In genomic region chr11:72692498-72693237, GRCh38 we compare ENCODE assay signal across 22 cellular contexts. TPM values are rescaled to one million over a fixed set of nuclear protein-coding genes. Genes with fewer than 3 reads are reported as not detected.
DNase-seq lines count a peak whose midpoint lies in the region; ATAC-seq and TF ChIP-seq lines count a peak whose summit lies in the region.
"Had no signal": no experiment of that assay in that cellular context is flagged by ENCODE, and none has a peak within 500 bp of the region (broad histone marks: within the 10 kb centered on the region; RNA-seq: fewer than 3 reads in every experiment).

No MANE protein-coding gene starts in this region.

- H2AK9ac ChIP-seq in IMR-90 (replicated peaks; ENCODE audit: low read depth, low read length, poor library complexity), result no peak overlapping the region

- H3K4me1 ChIP-seq in IMR-90 (ENCODE audit: control insufficient read depth, insufficient read depth, low read length) (no peaks in the 10 kb centered on the region), SK-N-SH (ENCODE audit: control insufficient read depth in 1 of 2, insufficient read depth in 2 of 2, low read depth in 1 of 2, low read length in 1 of 2) (no peaks in the 10 kb centered on the region; a peak in 1 of 4 replicates)
- H3K4me1 ChIP-seq: SJSA1 had no signal

- in situ Hi-C loops in IMR-90 (cut with MboI; ENCODE audit: low sequenced_read_pairs), result no loop called here

- BruUV-seq in IMR-90 (replicated peaks; lab: Mats Ljungman, UMichigan), result no TSS peak

- no peak overlapping the region for H3K23ac ChIP-seq in IMR-90 (ENCODE audit: low read depth, low read length)

- no peak overlapping the region for H2BK5ac ChIP-seq in IMR-90 (ENCODE audit: low read depth, low read length, poor library complexity, severe bottlenecking)

- H4K20me1 ChIP-seq in IMR-90 (ENCODE audit: insufficient read depth, low read length) (peaks cover 5% of the 10 kb centered on the region), SK-N-SH (ENCODE audit: insufficient read depth) (no peaks in the 10 kb centered on the region)

- TF ChIP-seq POLR2A in IMR-90 (IDR thresholded peaks at IDR 0.05; ENCODE audit: low read depth, low read length), result no peak

- H4K91ac ChIP-seq in IMR-90 (ENCODE audit: insufficient read depth, low read depth, low read length), result no peak overlapping the region

- H3K4ac ChIP-seq in IMR-90 (ENCODE audit: low read depth, low read length), result no peak overlapping the region

- no peaks in the 10 kb centered on the region for H3K9me3 Mint-ChIP-seq in CD14-positive monocyte
- H3K9me3 Mint-ChIP-seq in CD4-positive, alpha-beta T cell, result no peaks in the 10 kb centered on the region
- H3K9me3 Mint-ChIP-seq: GM23338, H9, HFFc6 had no signal

- H3K36me3 Mint-ChIP-seq in CD14-positive monocyte, result peaks cover 97 to 100% of the 10 kb centered on the region in 2 donors
- peaks cover 94% of the 10 kb centered on the region for H3K36me3 Mint-ChIP-seq in CD4-positive, alpha-beta T cell (ENCODE audit: low read depth)

- ATAC-seq in CD4-positive, alpha-beta T cell (ENCODE audit: poor library complexity), result no peak
- ATAC-seq in IMR-90 (ENCODE audit: low read depth) (no peak), left ventricle myocardium superior (peak; percentile 67), HG03039 (IDR thresholded peaks at IDR 0.05; ENCODE audit: unreplicated experiment) (no peak)
- ATAC-seq: PC-3 had no signal

- no peak overlapping the region for H4K5ac ChIP-seq in IMR-90 (ENCODE audit: low read depth, low read length)

- no peak overlapping the region for H3K27ac ChIP-seq in CD4-positive, alpha-beta T cell (ENCODE audit: low read depth, low read length)
- no peak overlapping the region for H3K27ac ChIP-seq in IMR-90 (ENCODE audit: insufficient read depth, low read length)
- no peak overlapping the region for H3K27ac ChIP-seq in SK-N-SH (ENCODE audit: low read depth in 2 of 2, low read length in 1 of 2)
- H3K27ac ChIP-seq: C4-2B, SJSA1 had no signal

- intact Hi-C loops in CD14-positive monocyte (cut with micrococcal nuclease) (no loop called here), IMR-90 (cut with micrococcal nuclease) (no loop called here), left ventricle myocardium superior (cut with micrococcal nuclease) (no loop called here)
- intact Hi-C loops in CD4-positive, alpha-beta T cell (cut with DNase I, micrococcal nuclease), result no loop called here

- no peak overlapping the region for H2BK120ac ChIP-seq in IMR-90 (ENCODE audit: low read depth, low read length)

- DNase-seq in CD14-positive monocyte (ENCODE audit: low spot score), result no peak
- no peak for DNase-seq in CD4-positive, alpha-beta T cell
- no peak for DNase-seq in IMR-90
- DNase-seq in left ventricle myocardium superior, result peak; percentile 56
- DNase-seq in mucosa of gallbladder (ENCODE audit: low spot score), result no peak
- no peak for DNase-seq in SK-N-SH
- DNase-seq: H9; HFFc6; NCI-H1048; NCI-H1417; NCI-H1694; NCI-H2029 treated with DMSO at 0.1 percent for 48 hours; NCI-H446 treated with DMSO at 0.1 percent for 48 hours; NCI-H526; NCI-H82; NK-92 treated with Interleukin-12 subunit alpha and Interleukin-12 subunit beta, amount 100 ng/mL, for 24 hours; PC-3 had no signal

- no peak overlapping the region for H3K14ac ChIP-seq in IMR-90 (replicated peaks; ENCODE audit: low read depth, low read length)

- dilution Hi-C loops in IMR-90 (cut with HindIII; ENCODE audit: low sequenced_read_pairs, unreplicated experiment), result no loop called here

- no peak overlapping the region for H3K56ac ChIP-seq in IMR-90 (ENCODE audit: extremely low read depth, insufficient read depth, low read length)

- H3K79me1 ChIP-seq in IMR-90 (ENCODE audit: low read depth in 1 of 2, low read length in 2 of 2), result peaks cover 0 to 8% of the 10 kb centered on the region in 2 experiments; a peak in 1 of 4 replicates

- no peak overlapping the region for H2BK20ac ChIP-seq in IMR-90 (ENCODE audit: low read depth, low read length)

- no peaks in the 10 kb centered on the region for H3K27me3 ChIP-seq in CD4-positive, alpha-beta T cell (ENCODE audit: control insufficient read depth, insufficient read depth, low read length)
- no peaks in the 10 kb centered on the region for H3K27me3 ChIP-seq in IMR-90 (ENCODE audit: control insufficient read depth, insufficient read depth, low read length)
- H3K27me3 ChIP-seq in SK-N-SH (ENCODE audit: insufficient read depth), result no peaks in the 10 kb centered on the region
- H3K27me3 ChIP-seq: SJSA1 had no signal

- H2BK15ac ChIP-seq in IMR-90 (ENCODE audit: low read depth, low read length), result no peak overlapping the region

- H3K27ac Mint-ChIP-seq in CD14-positive monocyte, result peak overlapping the region in 6 of 7 donors; percentile 3 to 66 (median 38)
- H3K27ac Mint-ChIP-seq in CD4-positive, alpha-beta T cell, result peak overlapping the region; percentile 12
- H3K27ac Mint-ChIP-seq: B cell, GM23338, H9, HFFc6 had no signal

- TF ChIP-seq EP300 in SK-N-SH (IDR thresholded peaks at IDR 0.05; ENCODE audit: borderline replicate concordance in 1 of 2, low read depth in 1 of 2, low read length in 1 of 2), result no peak

- no peak overlapping the region for H3K4me3 Mint-ChIP-seq in CD14-positive monocyte
- no peak overlapping the region for H3K4me3 Mint-ChIP-seq in CD4-positive, alpha-beta T cell
- H3K4me3 Mint-ChIP-seq: B cell, GM23338, H9, HFFc6 had no signal

- H3K4me2 ChIP-seq in IMR-90 (ENCODE audit: low read depth, low read length), result no peak overlapping the region
- H3K4me2 ChIP-seq in SK-N-SH, result no peak overlapping the region
- H3K4me2 ChIP-seq: GM23338 had no signal

- H3K36me3 ChIP-seq in IMR-90 (ENCODE audit: control insufficient read depth, insufficient read depth, low read length) (peaks cover 93% of the 10 kb centered on the region), SK-N-SH (replicated peaks in 1 of 2; ENCODE audit: control insufficient read depth in 1 of 2, insufficient read depth in 2 of 2, low read length in 1 of 2) (peaks cover 4 to 71% of the 10 kb centered on the region in 2 experiments)

- H3F3A ChIP-seq in SK-N-SH (replicated peaks; ENCODE audit: insufficient read depth), result no peaks in the 10 kb centered on the region

- H2AK5ac ChIP-seq in IMR-90 (ENCODE audit: low read depth, low read length), result no peak overlapping the region

- H3K4me1 Mint-ChIP-seq in CD14-positive monocyte, result peaks cover 2% of the 10 kb centered on the region
- H3K4me1 Mint-ChIP-seq in CD4-positive, alpha-beta T cell (ENCODE audit: low read depth), result no peaks in the 10 kb centered on the region
- H3K4me1 Mint-ChIP-seq: B cell had no signal

- no peaks in the 10 kb centered on the region; the same call in 1 of the 2 replicates for H3K9me1 ChIP-seq in IMR-90 (ENCODE audit: insufficient read depth, low read length)

- H3K4me3 ChIP-seq in IMR-90 (ENCODE audit: insufficient read depth, low read depth, low read length), result no peak overlapping the region
- no peak overlapping the region for H3K4me3 ChIP-seq in SK-N-SH (ENCODE audit: low read depth in 2 of 2, low read length in 1 of 2)
- H3K4me3 ChIP-seq: GM23338, SJSA1 had no signal

- peaks cover 0 to 2% (median 2%) of the 10 kb centered on the region in 3 donors for H3K27me3 Mint-ChIP-seq in CD14-positive monocyte (ENCODE audit: low read depth in 3 of 3)
- H3K27me3 Mint-ChIP-seq in CD4-positive, alpha-beta T cell, result no peaks in the 10 kb centered on the region
- H3K27me3 Mint-ChIP-seq: B cell had no signal

- 86% methylated on average over 4 of the region's 9 CpGs; no CpG with 5 or more reads in 1 of the 2 experiments for WGBS in IMR-90 (ENCODE audit: extremely low coverage in 2 of 2, insufficient read length in 1 of 2), 2 experiments
- WGBS in SK-N-SH (ENCODE audit: low lambda C conversion rate), result 95% methylated on average over 7 of the region's 9 CpGs

- no peak for TF ChIP-seq RAD21 in IMR-90 (IDR thresholded peaks at IDR 0.05; ENCODE audit: low read length)
- no peak for TF ChIP-seq RAD21 in SK-N-SH (IDR thresholded peaks at IDR 0.05; ENCODE audit: low read length)

- H4K8ac ChIP-seq in IMR-90 (ENCODE audit: low read depth in 2 of 2, low read length in 2 of 2), result no peak overlapping the region

- no peaks in the 10 kb centered on the region for H3K9me3 ChIP-seq in CD4-positive, alpha-beta T cell (ENCODE audit: control insufficient read depth, low read length)
- H3K9me3 ChIP-seq in IMR-90 (ENCODE audit: control insufficient read depth, insufficient read depth, low read length), result no peaks in the 10 kb centered on the region
- H3K9me3 ChIP-seq in SK-N-SH, result no peaks in the 10 kb centered on the region
- H3K9me3 ChIP-seq: SJSA1 had no signal

- TF ChIP-seq CTCF in CD14-positive monocyte (IDR thresholded peaks at IDR 0.05), result no peak
- TF ChIP-seq CTCF in CD4-positive, alpha-beta T cell (IDR thresholded peaks at IDR 0.05), result no peak
- TF ChIP-seq CTCF in IMR-90 (conservative IDR thresholded peaks at IDR 0.05; ENCODE audit: low read depth, low read length), result no peak
- no peak for TF ChIP-seq CTCF in SK-N-SH (IDR thresholded peaks at IDR 0.05)

- H3K9me2 ChIP-seq in SK-N-SH, result no peaks in the 10 kb centered on the region

- peak overlapping the region; percentile 32 for H2AFZ ChIP-seq in IMR-90 (replicated peaks; ENCODE audit: low read length, poor library complexity)
- H2AFZ ChIP-seq in SK-N-SH (ENCODE audit: low read depth), result no peak overlapping the region
- H2AFZ ChIP-seq: GM23338 had no signal

- POLR2A ChIA-PET in CD4-positive, alpha-beta T cell (lab: Charles Lee), result no interaction called here
- POLR2A ChIA-PET in IMR-90 (lab: Charles Lee; ENCODE audit: unreplicated experiment), result no interaction called here
- POLR2A ChIA-PET in SK-N-SH (lab: Yijun Ruan, JAX), result no interaction called here

- no peaks in the 10 kb centered on the region for H3K79me2 ChIP-seq in SK-N-SH (ENCODE audit: insufficient read depth)

- CTCF ChIA-PET in CD4-positive, alpha-beta T cell (lab: Charles Lee), result no interaction called here
- CTCF ChIA-PET in IMR-90 (lab: Yijun Ruan, JAX), result no interaction called here
- CTCF ChIA-PET in SK-N-SH (lab: Yijun Ruan, JAX), result interaction anchor here (0.8 to 2.3 kb wide), 6 partner anchors 8 to 221 kb away, joined by 3 to 8 read pairs (median 4); no protein-coding TSS in a partner anchor

- H3K18ac ChIP-seq in IMR-90 (ENCODE audit: low read depth, low read length), result no peak overlapping the region

- H3K9ac ChIP-seq in IMR-90 (ENCODE audit: low read depth, low read length) (no peak overlapping the region), SK-N-SH (no peak overlapping the region)

RNA-seq across cellular contexts. Expression of gene PDE2A, which starts 18.4 kb away (rescaled TPM):
- polyA plus RNA-seq in CD14-positive monocyte (under 1 TPM; 0.18 to 0.53 TPM), IMR-90 (2012; rRNA removed) (0.02 and 0.06 TPM in 2 replicates), SK-N-SH (2012; rRNA removed) (0.32 and 0.43 TPM in 2 replicates)
- total RNA-seq in CD4-positive, alpha-beta T cell, result 1 to 10 TPM; 4.0 to 4.5 TPM
- total RNA-seq in IMR-90 (2012; rRNA removed) (not detected in 2 replicates), left ventricle myocardium superior (30.0 TPM), mucosa of gallbladder (23.7 TPM)
- polyA plus RNA-seq in IMR-90 (2012; cell fraction: cytosol; rRNA removed), result 0.01 and 0.22 TPM in 2 replicates
- 0.17 and 0.21 TPM in 2 replicates for polyA plus RNA-seq in IMR-90 (2012; cell fraction: nucleus; rRNA removed; ENCODE audit: low replicate concordance)
- polyA plus RNA-seq in SK-N-SH (2012; cell fraction: cytosol; rRNA removed), result 0.15 and 0.60 TPM in 2 replicates
- polyA plus RNA-seq in SK-N-SH (2012; cell fraction: nucleus; rRNA removed), result 0.85 and 1.0 TPM in 2 replicates
- total RNA-seq: SJSA1 had no signal

RNA-seq across cellular contexts. Expression of gene ARAP1, which starts 59.5 kb away (rescaled TPM):
- 10 to 100 TPM; 48.7 to 79.0 TPM for polyA plus RNA-seq in CD14-positive monocyte
- total RNA-seq in CD4-positive, alpha-beta T cell, result 10 to 100 TPM; 65.7 to 69.8 TPM
- total RNA-seq in IMR-90 (2012; rRNA removed), result 37.6 and 38.0 TPM in 2 replicates
- 59.4 and 63.1 TPM in 2 replicates for polyA plus RNA-seq in IMR-90 (2012; rRNA removed)
- polyA plus RNA-seq in IMR-90 (2012; cell fraction: cytosol; rRNA removed), result 42.2 and 63.5 TPM in 2 replicates
- 119 and 357 TPM in 2 replicates for polyA plus RNA-seq in IMR-90 (2012; cell fraction: nucleus; rRNA removed; ENCODE audit: low replicate concordance)
- total RNA-seq in left ventricle myocardium superior, result 58.9 TPM
- 129 TPM for total RNA-seq in mucosa of gallbladder
- polyA plus RNA-seq in SK-N-SH (2012; rRNA removed), result 43.4 and 56.6 TPM in 2 replicates
- polyA plus RNA-seq in SK-N-SH (2012; cell fraction: cytosol; rRNA removed), result 21.6 and 37.3 TPM in 2 replicates
- 118 and 136 TPM in 2 replicates for polyA plus RNA-seq in SK-N-SH (2012; cell fraction: nucleus; rRNA removed)
